ENCODE assay signal across 8 cellular contexts in the genomic region with DNA sequence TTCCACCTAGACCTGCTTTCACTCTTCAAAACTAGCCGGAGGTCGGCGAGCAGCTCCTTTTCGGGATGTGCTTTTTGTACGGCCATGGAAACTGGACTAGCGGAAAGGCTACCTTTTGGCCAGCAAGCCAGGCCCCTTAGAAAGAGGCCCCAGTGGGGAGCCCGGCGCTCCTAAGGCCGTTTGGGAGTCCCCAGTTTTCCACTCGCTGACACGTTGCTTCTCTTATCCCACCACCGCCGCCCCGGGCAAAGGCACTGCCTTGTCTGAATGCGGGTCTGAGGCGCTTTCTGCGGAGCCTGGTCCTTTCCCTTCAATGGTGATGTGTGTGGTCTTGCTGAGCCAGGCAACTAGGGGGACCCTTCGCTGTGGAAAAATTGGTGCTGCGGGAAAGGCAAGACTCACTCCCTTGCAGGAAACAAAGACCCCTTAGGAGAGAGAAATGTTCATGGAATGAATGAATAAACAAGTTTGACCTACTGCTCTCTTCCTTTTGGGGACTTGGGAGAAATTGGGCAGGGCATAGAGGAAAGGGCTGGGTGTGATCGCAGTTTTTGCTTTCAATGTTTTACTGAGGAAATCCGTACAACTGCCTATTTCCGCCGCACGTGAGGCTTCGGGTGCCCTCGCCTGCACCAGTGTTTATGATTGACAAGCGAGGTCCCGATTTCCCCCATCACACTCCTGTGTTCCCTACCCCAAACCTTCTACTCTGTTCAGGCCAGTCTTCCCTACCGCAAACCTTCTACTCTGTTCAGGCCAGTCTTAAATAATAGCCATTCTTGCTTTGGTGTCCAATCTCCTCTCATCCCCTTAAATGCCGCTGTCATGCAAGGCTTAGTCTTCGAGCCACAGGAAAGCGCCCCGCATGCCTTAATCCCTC. TPM values are rescaled to one million over a fixed set of nuclear protein-coding genes. Genes with fewer than 3 reads are reported as not detected.
DNase-seq lines count a peak whose midpoint lies in the region; ATAC-seq and TF ChIP-seq lines count a peak whose summit lies in the region.

No MANE protein-coding gene starts in this region.

- peak overlapping the region; percentile 92 for H2BK120ac ChIP-seq in mesenchymal stem cell (ENCODE audit: low read depth, low read length)

- H3K23ac ChIP-seq in mesenchymal stem cell (ENCODE audit: low read length in 2 of 2), result peak overlapping the region in 1 of 2 experiments; percentile 26

- H3K36me3 ChIP-seq in MM.1S (replicated peaks; ENCODE audit: insufficient read depth, low read length) (peaks cover 19% of the 10 kb centered on the region), ectodermal cell (ENCODE audit: control insufficient read depth, insufficient read depth, low read length) (peaks cover 9% of the 10 kb centered on the region), mesenchymal stem cell (ENCODE audit: control insufficient read depth in 1 of 2, insufficient read depth in 2 of 2, low read depth in 1 of 2, low read length in 2 of 2) (peaks cover 2 to 27% of the 10 kb centered on the region in 2 experiments)

- H3K27ac Mint-ChIP-seq in stimulated activated naive CD8-positive, alpha-beta T cell treated with anti-CD3 and anti-CD28 coated beads, Interleukin-15, Interleukin-2, amounts not matched to agents 100 ng/mL and 50 ng/mL, for 24 hours, result peak overlapping the region; percentile 97

- peaks cover 24% of the 10 kb centered on the region for H3K4me1 ChIP-seq in MM.1S (ENCODE audit: low read length)
- peaks cover 19% of the 10 kb centered on the region for H3K4me1 ChIP-seq in ectodermal cell (ENCODE audit: control insufficient read depth, insufficient read depth, low read length)
- peaks cover 3% of the 10 kb centered on the region for H3K4me1 ChIP-seq in mesenchymal stem cell (ENCODE audit: control insufficient read depth, insufficient read depth, low read depth, low read length)

- peaks cover 5% of the 10 kb centered on the region for H3K79me1 ChIP-seq in mesenchymal stem cell (replicated peaks; ENCODE audit: low read length, poor library complexity, severe bottlenecking)

- peaks cover 34% of the 10 kb centered on the region for H3K36me3 Mint-ChIP-seq in stimulated activated naive CD8-positive, alpha-beta T cell treated with anti-CD3 and anti-CD28 coated beads, Interleukin-15, Interleukin-2, amounts not matched to agents 100 ng/mL and 50 ng/mL, for 24 hours (ENCODE audit: low read depth)

- H2BK12ac ChIP-seq in mesenchymal stem cell (ENCODE audit: low read length in 2 of 2), result peak overlapping the region; percentile 75 to 88

- H3K27me3 ChIP-seq in MM.1S (replicated peaks; ENCODE audit: insufficient read depth, low read length) (no peaks in the 10 kb centered on the region), ectodermal cell (ENCODE audit: control insufficient read depth, insufficient read depth, low read length, poor library complexity, severe bottlenecking) (peaks cover 9% of the 10 kb centered on the region), mesenchymal stem cell (ENCODE audit: control insufficient read depth in 1 of 2, insufficient read depth in 1 of 2, low read length in 2 of 2) (no peaks in the 10 kb centered on the region)

- ATAC-seq in GM21576 (IDR thresholded peaks at IDR 0.05; ENCODE audit: unreplicated experiment) (no peak), GM21737 (IDR thresholded peaks at IDR 0.05; ENCODE audit: unreplicated experiment) (no peak)

- H4K91ac ChIP-seq in mesenchymal stem cell (ENCODE audit: low read length), result peak overlapping the region; percentile 18

- H2AK5ac ChIP-seq in mesenchymal stem cell (ENCODE audit: low read length, severe bottlenecking), result peak overlapping the region; percentile 45

- peak overlapping the region; percentile 90 for H2BK15ac ChIP-seq in mesenchymal stem cell (ENCODE audit: low read depth, poor library complexity, severe bottlenecking)

- H3K9me2 ChIP-seq in MM.1S (replicated peaks; ENCODE audit: insufficient read depth, low read length), result no peaks in the 10 kb centered on the region

- peak overlapping the region; percentile 97; the same call in 1 of the 2 replicates for H3K27ac ChIP-seq in MM.1S (ENCODE audit: low read length)
- peak overlapping the region; percentile 71 for H3K27ac ChIP-seq in ectodermal cell (ENCODE audit: insufficient read depth, low read depth, low read length, poor library complexity, severe bottlenecking)
- peak overlapping the region; percentile 91 for H3K27ac ChIP-seq in mesenchymal stem cell (ENCODE audit: low read length, poor library complexity, severe bottlenecking)

- H4K8ac ChIP-seq in mesenchymal stem cell (ENCODE audit: low read length), result peak overlapping the region; percentile 92

- peak overlapping the region; percentile 88 to 94 for H3K18ac ChIP-seq in mesenchymal stem cell (ENCODE audit: low read depth in 1 of 2, low read length in 2 of 2)

- H3K79me2 ChIP-seq in MM.1S (ENCODE audit: low read length), result peaks cover 40% of the 10 kb centered on the region

- H3K9me3 ChIP-seq in MM.1S (replicated peaks; ENCODE audit: insufficient read depth, low read length) (no peaks in the 10 kb centered on the region), ectodermal cell (ENCODE audit: control insufficient read depth, low read length) (no peaks in the 10 kb centered on the region), mesenchymal stem cell (ENCODE audit: control insufficient read depth, low read length) (no peaks in the 10 kb centered on the region)

- TF ChIP-seq CTCF in MM.1S (IDR thresholded peaks at IDR 0.05; ENCODE audit: low read length), result no peak

- WGBS in ectodermal cell, 2 experiments, result 17 to 19% methylated on average over 33 of the region's 33 CpGs
- WGBS in mesenchymal stem cell, result 14% methylated on average over 31 of the region's 33 CpGs

- H3K4me2 ChIP-seq in MM.1S (ENCODE audit: low read depth, low read length) (peak overlapping the region; percentile 97), mesenchymal stem cell (ENCODE audit: low read length, poor library complexity, severe bottlenecking) (peak overlapping the region; percentile 88)

- H3K9ac ChIP-seq in MM.1S (ENCODE audit: low read length) (peak overlapping the region; percentile 99), mesenchymal stem cell (ENCODE audit: low read length) (peak overlapping the region; percentile 99)

- peaks cover 73% of the 10 kb centered on the region for H3K4me1 Mint-ChIP-seq in stimulated activated naive CD8-positive, alpha-beta T cell treated with anti-CD3 and anti-CD28 coated beads, Interleukin-15, Interleukin-2, amounts not matched to agents 100 ng/mL and 50 ng/mL, for 24 hours (ENCODE audit: low read depth)

- peak overlapping the region; percentile 39 to 85 for H3K4ac ChIP-seq in mesenchymal stem cell (ENCODE audit: low read depth in 1 of 2, low read length in 2 of 2)

- H3K9me3 Mint-ChIP-seq in stimulated activated naive CD8-positive, alpha-beta T cell treated with anti-CD3 and anti-CD28 coated beads, Interleukin-15, Interleukin-2, amounts not matched to agents 100 ng/mL and 50 ng/mL, for 24 hours, result no peaks in the 10 kb centered on the region

- H2AFZ ChIP-seq in MM.1S (ENCODE audit: low read length) (peak overlapping the region; percentile 94), mesenchymal stem cell (ENCODE audit: low read depth, low read length) (no peak overlapping the region)

- peaks cover 27% of the 10 kb centered on the region for H3F3A ChIP-seq in MM.1S (ENCODE audit: insufficient read depth, low read length)

- H3K4me3 ChIP-seq in MM.1S (ENCODE audit: low read length) (peak overlapping the region; percentile 96), ectodermal cell (ENCODE audit: insufficient read depth, low read depth, low read length) (peak overlapping the region; percentile 87), mesenchymal stem cell (ENCODE audit: insufficient read depth in 1 of 2, low read depth in 1 of 2, low read length in 2 of 2) (peak overlapping the region; percentile 49 to 98)

- H3K4me3 Mint-ChIP-seq in stimulated activated naive CD8-positive, alpha-beta T cell treated with anti-CD3 and anti-CD28 coated beads, Interleukin-15, Interleukin-2, amounts not matched to agents 100 ng/mL and 50 ng/mL, for 24 hours, result peak overlapping the region; percentile 95

- H3K27me3 Mint-ChIP-seq in stimulated activated naive CD8-positive, alpha-beta T cell treated with anti-CD3 and anti-CD28 coated beads, Interleukin-15, Interleukin-2, amounts not matched to agents 100 ng/mL and 50 ng/mL, for 24 hours, result no peaks in the 10 kb centered on the region

- H4K20me1 ChIP-seq in MM.1S (ENCODE audit: insufficient read depth, low read length), result no peaks in the 10 kb centered on the region; the same call in 1 of the 2 replicates

- peak overlapping the region; percentile 83 for H2BK5ac ChIP-seq in mesenchymal stem cell (ENCODE audit: low read depth, low read length, poor library complexity, severe bottlenecking)

- H3K14ac ChIP-seq in mesenchymal stem cell (ENCODE audit: low read length in 2 of 2), result no peak overlapping the region

- peak; percentile 82 for DNase-seq in ELF-1 (ENCODE audit: low read depth, low spot score)
- peak; percentile 53 for DNase-seq in MM.1S
- peak; percentile 22 for DNase-seq in activated CD4-positive, alpha-beta T cell treated with anti-CD3 and anti-CD28 coated beads, Interleukin-2, amount 50 U/mL, for 1 hour
- peak; percentile 82 for DNase-seq in mesenchymal stem cell

RNA-seq across cellular contexts. Expression of a gene that starts 1.0 kb away (rescaled TPM):
- 185 TPM for polyA plus RNA-seq in ectodermal cell (2013, experiment 1 of 4)
- 205 TPM for polyA plus RNA-seq in ectodermal cell (2013, experiment 2 of 4)
- 158 TPM for polyA plus RNA-seq in ectodermal cell (2013, experiment 3 of 4)
- polyA plus RNA-seq in ectodermal cell (2013, experiment 4 of 4), result 176 TPM
- polyA plus RNA-seq in mesenchymal stem cell (2013, experiment 1 of 2), result 438 TPM
- 429 TPM for polyA plus RNA-seq in mesenchymal stem cell (2013, experiment 2 of 2)

Comparison
In these comparisons a context has a peak if more than half of its experiments do, and no peak if none do; other contexts are left out.
1. DNase-seq: peak in every context shown above with its lines; median percentile 82 in ELF-1; 82 in mesenchymal stem cell; 53 in MM.1S; 22 in activated CD4-positive, alpha-beta T cell treated with anti-CD3 and anti-CD28 coated beads, Interleukin-2, amount 50 U/mL, for 1 hour.